ENCODE assay signal across 9 cellular contexts in the genomic region with DNA sequence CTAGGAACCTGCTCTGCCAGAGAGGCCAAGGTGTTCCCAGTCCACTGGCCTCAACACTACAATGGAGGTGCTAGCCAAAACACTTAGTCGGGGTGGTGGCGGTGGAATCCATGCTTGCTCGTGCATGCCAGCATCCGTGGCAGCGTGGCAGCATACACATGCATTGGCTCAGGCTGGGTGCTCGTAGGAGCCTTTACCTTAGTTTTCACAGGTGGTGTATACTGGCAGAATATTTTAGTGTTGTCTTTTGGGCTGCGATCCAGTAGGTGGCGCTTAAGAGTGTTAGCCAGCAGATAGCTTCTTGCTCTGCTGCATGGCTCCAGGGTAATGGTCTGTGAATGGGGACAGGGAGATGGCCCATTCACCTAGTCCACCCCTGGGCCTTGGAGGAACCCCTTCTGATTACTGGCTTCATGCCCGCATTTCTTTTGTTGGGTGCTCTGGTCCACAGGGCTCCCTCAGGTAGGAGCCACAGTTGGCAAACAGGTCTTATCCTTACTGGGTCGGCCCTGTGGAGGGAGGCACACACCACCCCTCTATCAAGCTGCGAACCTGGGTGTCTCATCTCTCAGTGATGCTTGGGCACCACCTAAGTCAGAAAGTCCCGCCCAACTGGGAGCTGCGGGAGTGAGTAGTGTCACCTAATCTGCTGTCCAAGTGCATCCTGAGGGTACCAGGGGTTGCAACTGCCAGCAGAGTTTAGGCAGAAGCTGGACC. TPM values are rescaled to one million over a fixed set of nuclear protein-coding genes. Genes with fewer than 3 reads are reported as not detected.
A peak's percentile ranks its signal among the peaks of the same experiment; 100 is the strongest.
DNase-seq lines count a peak whose midpoint lies in the region; ATAC-seq and TF ChIP-seq lines count a peak whose summit lies in the region.
"Had no signal": no experiment of that assay in that cellular context is flagged by ENCODE, and none has a peak within 500 bp of the region (broad histone marks: within the 10 kb centered on the region; RNA-seq: fewer than 3 reads in every experiment).

No MANE protein-coding gene starts in this region.

- peak; percentile 52 for ATAC-seq in GM19397 (IDR thresholded peaks at IDR 0.05; ENCODE audit: unreplicated experiment)
- no peak for ATAC-seq in omental fat pad (ENCODE audit: low FRiP score)
- no peak for ATAC-seq in HG03469 (IDR thresholded peaks at IDR 0.05; ENCODE audit: unreplicated experiment)

- peak; percentile 3 for DNase-seq in EH (ENCODE audit: low read depth)
- DNase-seq in NCI-H1694 (lab: John Stamatoyannopoulos, UW): peak; percentile 34
- DNase-seq in ecto neural progenitor cell (ENCODE audit: low spot score): peak; percentile 52
- DNase-seq in stimulated activated CD8-positive, alpha-beta memory T cell treated with anti-CD3 and anti-CD28 coated beads, Interleukin-4, amount 100 ng/mL, for 48 hours: peak; percentile 32
- no peak for DNase-seq in omental fat pad (ENCODE audit: low spot score)
- no peak for DNase-seq in KG1 (lab: John Stamatoyannopoulos, UW)

- TF ChIP-seq CTCF in omental fat pad (IDR thresholded peaks at IDR 0.05): no peak

RNA-seq across cellular contexts. Expression of gene RIPPLY1, which starts 40.0 kb away (rescaled TPM):
- under 1 TPM in 1 of 4 donors, not detected in 3; 0.82 TPM for total RNA-seq in omental fat pad
- total RNA-seq: subcutaneous adipose tissue had no signal

RNA-seq across cellular contexts. Expression of gene CLDN2, which starts 57.1 kb away (rescaled TPM):
- total RNA-seq in omental fat pad: 1 to 10 TPM in 1 of 4 donors, under 1 TPM in 3; 0.24 to 2.4 (median 0.30) TPM

Comparison
In these comparisons a context has a peak if more than half of its experiments do, and no peak if none do; other contexts are left out.
1. DNase-seq: peak in EH (single experiment), NCI-H1694 (single experiment), ecto neural progenitor cell (single experiment) and stimulated activated CD8-positive, alpha-beta memory T cell treated with anti-CD3 and anti-CD28 coated beads, Interleukin-4, amount 100 ng/mL, for 48 hours (single experiment); none in omental fat pad (single experiment) and KG1 (single experiment).